Comparison of ENCODE assay signal across 30 cellular contexts in the genomic region with DNA sequence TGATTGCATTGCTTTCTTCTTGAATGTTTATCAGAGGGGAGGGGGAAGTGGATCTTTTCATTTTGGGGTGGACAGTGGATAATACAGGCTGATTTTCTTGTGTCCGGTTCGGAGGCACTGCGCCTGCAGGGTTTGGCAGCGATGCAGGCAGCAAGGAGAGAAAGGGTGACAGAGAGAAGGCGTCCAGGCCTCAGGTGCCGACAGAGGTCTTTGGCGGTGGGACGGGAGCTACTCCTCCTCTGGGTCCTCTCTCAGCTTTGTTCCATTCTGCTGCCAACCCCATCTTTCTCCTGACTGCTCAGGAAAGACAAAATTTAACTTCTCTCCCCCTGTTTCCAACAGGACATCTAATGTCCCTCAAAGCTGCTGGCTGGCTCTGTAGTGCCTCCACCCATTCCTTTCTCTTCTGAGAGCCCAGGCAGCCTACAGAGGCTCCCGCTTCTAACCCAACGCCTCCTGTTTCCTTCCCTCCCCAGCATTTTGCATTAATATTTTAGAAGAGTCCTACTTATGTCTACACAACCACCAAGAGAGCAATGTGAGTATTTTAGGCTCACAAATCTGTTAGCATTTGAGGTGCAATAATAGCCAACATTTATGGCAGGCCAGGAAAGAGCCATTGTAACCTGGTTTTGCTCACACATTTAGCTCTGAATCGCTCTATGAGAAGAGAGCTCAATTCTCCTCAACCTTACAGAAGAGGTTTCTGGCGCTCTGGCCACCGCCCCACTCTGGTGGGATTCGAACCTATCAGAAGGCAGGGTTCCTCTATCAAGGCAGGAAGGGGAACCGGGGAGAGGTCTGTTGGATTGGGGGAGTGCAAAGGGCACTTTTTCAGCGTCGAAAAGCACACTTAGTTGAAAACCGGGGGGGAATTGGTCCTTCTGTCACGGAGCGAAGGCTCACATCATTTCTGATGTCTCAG. TPM values are rescaled to one million over a fixed set of nuclear protein-coding genes. Genes with fewer than 3 reads are reported as not detected.
DNase-seq lines count a peak whose midpoint lies in the region; ATAC-seq and TF ChIP-seq lines count a peak whose summit lies in the region.
"Had no signal": no experiment of that assay in that cellular context is flagged by ENCODE, and none has a peak within 500 bp of the region (broad histone marks: within the 10 kb centered on the region; RNA-seq: fewer than 3 reads in every experiment).

No MANE protein-coding gene starts in this region.

- DNase-seq in GM13977 (ENCODE audit: low spot score) (peak; percentile 15), hepatocyte (ENCODE audit: low spot score) (no peak), suprapubic skin (ENCODE audit: low spot score in 2 of 2) (no peak), NCI-H2227 treated with DMSO at 0.1 percent for 48 hours (lab: John Stamatoyannopoulos, UW) (no peak), cerebellar cortex (ENCODE audit: low spot score) (no peak)
- DNase-seq: activated CD4-positive, alpha-beta T cell treated with anti-CD3 and anti-CD28 coated beads for 36 hours; activated CD8-positive, alpha-beta memory T cell treated with anti-CD3 and anti-CD28 coated beads for 24 hours; activated effector memory CD4-positive, alpha-beta T cell treated with Interleukin-2 at 50 U/mL for 16 hours; activated naive CD8-positive, alpha-beta T cell treated with anti-CD3 and anti-CD28 coated beads for 36 hours; aorta; colonic mucosa; effector memory CD4-positive, alpha-beta T cell; Kasumi-1; kidney glomerular epithelial cell; MV-4-11; NCI-H146; NCI-H2107; NCI-H446 treated with DMSO at 0.1 percent for 48 hours; stimulated activated CD4-positive, alpha-beta T cell treated with anti-CD3 and anti-CD28 coated beads, Interleukin-15, amount 100 ng/mL, for 24 hours; stimulated activated naive CD4-positive, alpha-beta T cell; T-helper 17 cell; uterus had no signal

- peaks cover 52% of the 10 kb centered on the region for H3K79me2 ChIP-seq in hepatocyte

- H2AFZ ChIP-seq in hepatocyte: no peak overlapping the region

- ATAC-seq in GM18498 (IDR thresholded peaks at IDR 0.05; ENCODE audit: unreplicated experiment): no peak
- ATAC-seq: activated CD4-positive, alpha-beta T cell treated with anti-CD3 and anti-CD28 coated beads for 36 hours; esophagus mucosa; HepG2; T-helper 17 cell had no signal

- peak overlapping the region; percentile 86 for H3K4me2 ChIP-seq in hepatocyte

- in situ Hi-C loops in GM13977 (cut with MboI; ENCODE audit: low pct_unique_long_range_greater_than_20kb, low sequenced_read_pairs, unreplicated experiment): loop anchor here (25.0 kb wide), 2 partner anchors 274 to 951 kb away; a partner anchor contains a TSS

- H3K27ac ChIP-seq in hepatocyte (peak overlapping the region; percentile 93), suprapubic skin (peak overlapping the region; percentile 70)
- H3K27ac ChIP-seq: colonic mucosa, uterus had no signal

- H3K27me3 ChIP-seq in hepatocyte: peaks cover 99% of the 10 kb centered on the region
- peaks cover 97% of the 10 kb centered on the region for H3K27me3 ChIP-seq in suprapubic skin

- TF ChIP-seq CTCF in GM13977 (IDR thresholded peaks at IDR 0.05; ENCODE audit: extremely low read depth, insufficient read depth, missing control alignments): no peak
- no peak for TF ChIP-seq CTCF in WI38 (IDR thresholded peaks at IDR 0.05; ENCODE audit: low read depth, low read length)
- no peak for TF ChIP-seq CTCF in hepatocyte (IDR thresholded peaks at IDR 0.05; ENCODE audit: poor library complexity)
- TF ChIP-seq CTCF in suprapubic skin (IDR thresholded peaks at IDR 0.05): no peak

- H3K36me3 ChIP-seq in hepatocyte (replicated peaks; ENCODE audit: insufficient read depth, low read depth) (no peaks in the 10 kb centered on the region), suprapubic skin (no peaks in the 10 kb centered on the region)
- H3K36me3 ChIP-seq: colonic mucosa, uterus had no signal

- peak overlapping the region; percentile 91 for H3K4me3 ChIP-seq in WI38 (ENCODE audit: low read depth, low read length)
- H3K4me3 ChIP-seq in hepatocyte: peak overlapping the region; percentile 13
- H3K4me3 ChIP-seq in suprapubic skin: peak overlapping the region; percentile 17
- H3K4me3 ChIP-seq: colonic mucosa, uterus had no signal

- WGBS in hepatocyte (ENCODE audit: low lambda C conversion rate, missing lambda C conversion rate): 15% methylated on average over 20 of the region's 20 CpGs
- WGBS in suprapubic skin: 42% methylated on average over 20 of the region's 20 CpGs

- no peak for TF ChIP-seq EP300 in suprapubic skin (IDR thresholded peaks at IDR 0.05)

- H3K4me1 ChIP-seq in hepatocyte (ENCODE audit: insufficient read depth) (peaks cover 6% of the 10 kb centered on the region), suprapubic skin (peaks cover 22% of the 10 kb centered on the region)
- H3K4me1 ChIP-seq: colonic mucosa had no signal

- H3K9me2 ChIP-seq in hepatocyte (replicated peaks; ENCODE audit: insufficient read depth): no peaks in the 10 kb centered on the region

- H3K9me3 ChIP-seq in hepatocyte (ENCODE audit: low read depth) (no peaks in the 10 kb centered on the region), suprapubic skin (no peaks in the 10 kb centered on the region)
- H3K9me3 ChIP-seq: colonic mucosa, uterus had no signal

- H4K20me1 ChIP-seq in hepatocyte (ENCODE audit: insufficient read depth, poor library complexity, severe bottlenecking): no peaks in the 10 kb centered on the region

- TF ChIP-seq POLR2A in suprapubic skin (IDR thresholded peaks at IDR 0.05): no peak

RNA-seq across cellular contexts. Expression of a gene that starts 7.1 kb away (rescaled TPM):
- total RNA-seq in hepatocyte (12.3 and 13.0 TPM in 2 replicates), suprapubic skin (1 to 10 TPM in 2 of 4 donors, under 1 TPM in 1, not detected in 1; 0.44 to 3.5 (median 2.1) TPM)
- 6.3 and 10.8 TPM in 2 replicates for polyA plus RNA-seq in hepatocyte
- total RNA-seq: activated CD4-positive, alpha-beta T cell treated with anti-CD3 and anti-CD28 coated beads for 36 hours; activated naive CD8-positive, alpha-beta T cell treated with anti-CD3 and anti-CD28 coated beads for 36 hours; colonic mucosa; HepG2; neural crest cell; OCI-LY7; progenitor cell of endocrine pancreas; T-helper 17 cell; temporal lobe; uterus had no signal
- polyA plus RNA-seq: HepG2 had no signal

Comparison
In these comparisons a context has a peak if more than half of its experiments do, and no peak if none do; other contexts are left out.
1. H3K4me3 ChIP-seq: peak in every context shown above with its lines; median percentile 91 in WI38; 17 in suprapubic skin; 13 in hepatocyte.